ENCODE assay signal across 1 cellular context in genomic region chr3:105722943-105723556, GRCh38.
TF ChIP-seq lines count a peak whose summit lies in the region.

No MANE protein-coding gene starts in this region.

TF ChIP-seq in SK-N-SH treated with all-trans-retinoic acid at 6 μM for 48 hours, 23 proteins besides CTCF, POLR2A, EP300 and RAD21 (continued from another document):
- TF ChIP-seq POU6F1 (CRISPR knock-in tag; IDR thresholded peaks at IDR 0.05; ENCODE audit: borderline replicate concordance, low read depth) (no peak), ZFP3 (CRISPR knock-in tag; IDR thresholded peaks at IDR 0.05) (no peak)
